ENCODE assay signal across 17 cellular contexts in the genomic region with DNA sequence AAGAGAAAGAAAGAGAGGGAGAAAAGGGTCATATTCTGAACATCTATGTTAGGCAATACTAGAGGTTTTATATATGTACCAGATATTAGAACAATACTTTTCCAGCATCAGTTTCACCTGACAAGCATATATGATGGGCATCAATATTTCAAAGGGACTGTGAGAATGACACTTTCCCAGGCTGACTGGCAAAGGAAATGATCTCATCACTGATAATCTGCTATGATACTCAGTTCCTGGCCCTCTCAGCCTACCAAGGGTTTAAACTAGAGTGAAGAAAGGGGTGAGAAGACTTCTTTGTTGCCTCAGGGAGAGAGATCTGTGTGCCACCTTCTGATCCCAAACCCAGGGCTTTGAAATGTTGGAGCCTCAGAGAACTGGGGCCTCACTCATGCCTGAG.
A peak's percentile ranks its signal among the peaks of the same experiment; 100 is the strongest.
DNase-seq lines count a peak whose midpoint lies in the region; ATAC-seq and TF ChIP-seq lines count a peak whose summit lies in the region.
"Had no signal": no experiment of that assay in that cellular context is flagged by ENCODE, and none has a peak within 500 bp of the region (broad histone marks: within the 10 kb centered on the region; RNA-seq: fewer than 3 reads in every experiment).

No MANE protein-coding gene starts in this region.

- no peaks in the 10 kb centered on the region for H3K27me3 ChIP-seq in osteoblast (ENCODE audit: insufficient read depth, low read length)
- H3K27me3 ChIP-seq in CD8-positive, alpha-beta memory T cell (ENCODE audit: insufficient read depth, low read length, poor library complexity, severe bottlenecking), result no peaks in the 10 kb centered on the region

- no peaks in the 10 kb centered on the region for H3K4me1 ChIP-seq in osteoblast (ENCODE audit: insufficient read depth, low read length)
- no peaks in the 10 kb centered on the region for H3K4me1 ChIP-seq in CD8-positive, alpha-beta memory T cell (ENCODE audit: insufficient read depth, low read length)
- H3K4me1 ChIP-seq: HAP-1 had no signal

- H3K27ac ChIP-seq in osteoblast (ENCODE audit: low read depth, low read length), result no peak overlapping the region
- no peak overlapping the region for H3K27ac ChIP-seq in CD8-positive, alpha-beta memory T cell (ENCODE audit: low read depth, low read length)
- H3K27ac ChIP-seq: 22Rv1, C4-2B, GM23248 had no signal

- peaks cover 2% of the 10 kb centered on the region for H3K4me1 Mint-ChIP-seq in activated CD4-positive, alpha-beta T cell treated with anti-CD3 and anti-CD28 coated beads for 36 hours
- no peaks in the 10 kb centered on the region for H3K4me1 Mint-ChIP-seq in activated T-helper 17 cell treated with anti-CD3 and anti-CD28 coated beads, Interleukin-2, amount 50 U/mL, for 72 hours
- H3K4me1 Mint-ChIP-seq in CD8-positive, alpha-beta memory T cell, result no peaks in the 10 kb centered on the region
- H3K4me1 Mint-ChIP-seq in activated CD8-positive, alpha-beta memory T cell treated with anti-CD3 and anti-CD28 coated beads, Interleukin-2, amount 10 ng/mL, durations not matched to agents 7 days and 5 days, result no peaks in the 10 kb centered on the region
- H3K4me1 Mint-ChIP-seq: CD4-positive, alpha-beta memory T cell had no signal

- H3K27me3 Mint-ChIP-seq in activated CD4-positive, alpha-beta T cell treated with anti-CD3 and anti-CD28 coated beads for 36 hours, result peaks cover 5% of the 10 kb centered on the region
- peaks cover 11% of the 10 kb centered on the region for H3K27me3 Mint-ChIP-seq in activated T-helper 17 cell treated with anti-CD3 and anti-CD28 coated beads, Interleukin-2, amount 50 U/mL, for 72 hours
- H3K27me3 Mint-ChIP-seq in CD8-positive, alpha-beta memory T cell, result peaks cover 10 to 16% of the 10 kb centered on the region in 2 donors
- peaks cover 9% of the 10 kb centered on the region for H3K27me3 Mint-ChIP-seq in activated CD8-positive, alpha-beta memory T cell treated with anti-CD3 and anti-CD28 coated beads, Interleukin-2, amount 10 ng/mL, durations not matched to agents 7 days and 5 days

- H3K4me2 ChIP-seq in osteoblast (ENCODE audit: insufficient read depth, low read length), result no peak overlapping the region
- H3K4me2 ChIP-seq: A549 had no signal

- no peaks in the 10 kb centered on the region for H3K79me2 ChIP-seq in osteoblast (ENCODE audit: insufficient read depth, low read length)

- TF ChIP-seq CTCF in osteoblast (IDR thresholded peaks at IDR 0.05; ENCODE audit: extremely low read depth, low read depth, low read length), result no peak

- no peak overlapping the region for H3K4me3 ChIP-seq in osteoblast (ENCODE audit: insufficient read depth, low read length)
- H3K4me3 ChIP-seq in CD8-positive, alpha-beta memory T cell (ENCODE audit: low read length), result no peak overlapping the region
- H3K4me3 ChIP-seq: A549, GM23248, HAP-1 had no signal

- H3K9me3 ChIP-seq in osteoblast (ENCODE audit: low read depth, low read length), result no peaks in the 10 kb centered on the region
- no peaks in the 10 kb centered on the region for H3K9me3 ChIP-seq in CD8-positive, alpha-beta memory T cell (ENCODE audit: low read length)
- H3K9me3 ChIP-seq: HAP-1 had no signal

- CTCF ChIA-PET in activated CD4-positive, alpha-beta T cell treated with anti-CD3 and anti-CD28 coated beads for 36 hours (lab: Charles Lee), result no interaction called here
- CTCF ChIA-PET in CD8-positive, alpha-beta memory T cell (lab: Charles Lee), result interaction anchor here (1.9 kb wide), 1 partner anchor 19 kb away, joined by 6 read pairs; no protein-coding TSS in a partner anchor
- CTCF ChIA-PET in activated CD8-positive, alpha-beta memory T cell treated with anti-CD3 and anti-CD28 coated beads, Interleukin-2, amount 10 ng/mL, durations not matched to agents 7 days and 5 days (lab: Charles Lee), result interaction anchor here (1.1 kb wide), 1 partner anchor 339 kb away, joined by 3 read pairs; no protein-coding TSS in a partner anchor

- no peaks in the 10 kb centered on the region for H3K36me3 ChIP-seq in osteoblast (ENCODE audit: insufficient read depth, low read length)
- H3K36me3 ChIP-seq in CD8-positive, alpha-beta memory T cell (ENCODE audit: insufficient read depth, low read length), result no peaks in the 10 kb centered on the region
- H3K36me3 ChIP-seq: HAP-1 had no signal

- no peaks in the 10 kb centered on the region for H3K9me3 Mint-ChIP-seq in activated CD4-positive, alpha-beta T cell treated with anti-CD3 and anti-CD28 coated beads for 36 hours (ENCODE audit: low read depth)
- H3K9me3 Mint-ChIP-seq in activated naive CD4-positive, alpha-beta T cell treated with anti-CD3 and anti-CD28 coated beads, Interleukin-2, amount 50 U/mL, for 72 hours, result peaks cover 0 to 6% of the 10 kb centered on the region in 2 donors
- H3K9me3 Mint-ChIP-seq in activated T-helper 17 cell treated with anti-CD3 and anti-CD28 coated beads, Interleukin-2, amount 50 U/mL, for 72 hours, result peaks cover 5% of the 10 kb centered on the region
- peaks cover 0 to 2% (median 0%) of the 10 kb centered on the region in 5 donors for H3K9me3 Mint-ChIP-seq in CD8-positive, alpha-beta memory T cell
- H3K9me3 Mint-ChIP-seq in activated CD8-positive, alpha-beta memory T cell treated with anti-CD3 and anti-CD28 coated beads, Interleukin-2, amount 10 ng/mL, durations not matched to agents 7 days and 5 days (ENCODE audit: low read depth), result peaks cover 3% of the 10 kb centered on the region

- H3K4me3 Mint-ChIP-seq in activated CD4-positive, alpha-beta T cell treated with anti-CD3 and anti-CD28 coated beads for 36 hours, result no peak overlapping the region
- H3K4me3 Mint-ChIP-seq in activated T-helper 17 cell treated with anti-CD3 and anti-CD28 coated beads, Interleukin-2, amount 50 U/mL, for 72 hours, result no peak overlapping the region
- no peak overlapping the region for H3K4me3 Mint-ChIP-seq in CD8-positive, alpha-beta memory T cell
- no peak overlapping the region for H3K4me3 Mint-ChIP-seq in activated CD8-positive, alpha-beta memory T cell treated with anti-CD3 and anti-CD28 coated beads, Interleukin-2, amount 10 ng/mL, durations not matched to agents 7 days and 5 days
- H3K4me3 Mint-ChIP-seq: CD4-positive, alpha-beta memory T cell had no signal

- POLR2A ChIA-PET in activated CD4-positive, alpha-beta T cell treated with anti-CD3 and anti-CD28 coated beads for 36 hours (lab: Charles Lee), result no interaction called here
- POLR2A ChIA-PET in CD8-positive, alpha-beta memory T cell (lab: Charles Lee), result no interaction called here

- intact Hi-C loops in activated CD4-positive, alpha-beta T cell treated with anti-CD3 and anti-CD28 coated beads for 36 hours (cut with DNase I, micrococcal nuclease), result no loop called here

- peak; percentile 60 for ATAC-seq in activated CD4-positive, alpha-beta T cell treated with anti-CD3 and anti-CD28 coated beads for 36 hours
- ATAC-seq in activated naive CD4-positive, alpha-beta T cell treated with anti-CD3 and anti-CD28 coated beads, Interleukin-2, amount 50 U/mL, for 72 hours, result peak; percentile 41 to 68
- peak; percentile 45 for ATAC-seq in activated T-helper 17 cell treated with anti-CD3 and anti-CD28 coated beads, Interleukin-2, amount 50 U/mL, for 72 hours (replicated peaks)
- no peak for ATAC-seq in activated CD8-positive, alpha-beta memory T cell treated with anti-CD3 and anti-CD28 coated beads, Interleukin-2, amount 10 ng/mL, durations not matched to agents 7 days and 5 days
- ATAC-seq: A549 had no signal

- H4K20me1 ChIP-seq in osteoblast (ENCODE audit: insufficient read depth, low read length), result no peaks in the 10 kb centered on the region

- DNase-seq in activated CD4-positive, alpha-beta T cell treated with anti-CD3 and anti-CD28 coated beads for 36 hours, result no peak
- DNase-seq in activated CD4-positive, alpha-beta T cell treated with anti-CD3 and anti-CD28 coated beads, Interleukin-2, amount 50 U/mL, for 48 hours, result no peak
- DNase-seq in activated naive CD4-positive, alpha-beta T cell treated with anti-CD3 and anti-CD28 coated beads, Interleukin-2, amount 50 U/mL, for 72 hours (ENCODE audit: low spot score in 2 of 2), result no peak
- DNase-seq in activated naive CD4-positive, alpha-beta T cell treated with anti-CD3 and anti-CD28 coated beads, Interleukin-2, amount 50 U/mL, for 16 hours, result no peak
- DNase-seq in osteoblast (ENCODE audit: insufficient read length, low spot score, missing footprints), result no peak
- no peak for DNase-seq in CD8-positive, alpha-beta memory T cell
- no peak for DNase-seq in activated CD8-positive, alpha-beta memory T cell treated with anti-CD3 and anti-CD28 coated beads, Interleukin-2, amount 10 ng/mL, durations not matched to agents 7 days and 5 days
- DNase-seq: AML-193; Calu3; CD4-positive, alpha-beta memory T cell; DMS79 treated with DMSO at 0.1 percent for 48 hours; GM23248 had no signal

- H3K27ac Mint-ChIP-seq in activated CD4-positive, alpha-beta T cell treated with anti-CD3 and anti-CD28 coated beads for 36 hours, result no peak overlapping the region
- H3K27ac Mint-ChIP-seq in activated naive CD4-positive, alpha-beta T cell treated with anti-CD3 and anti-CD28 coated beads, Interleukin-2, amount 50 U/mL, for 72 hours, result no peak overlapping the region
- no peak overlapping the region for H3K27ac Mint-ChIP-seq in activated T-helper 17 cell treated with anti-CD3 and anti-CD28 coated beads, Interleukin-2, amount 50 U/mL, for 72 hours
- H3K27ac Mint-ChIP-seq in CD8-positive, alpha-beta memory T cell, result peak overlapping the region in 1 of 8 donors; percentile 29
- no peak overlapping the region for H3K27ac Mint-ChIP-seq in activated CD8-positive, alpha-beta memory T cell treated with anti-CD3 and anti-CD28 coated beads, Interleukin-2, amount 10 ng/mL, durations not matched to agents 7 days and 5 days
- H3K27ac Mint-ChIP-seq: CD4-positive, alpha-beta memory T cell had no signal

- no peaks in the 10 kb centered on the region for H3K36me3 Mint-ChIP-seq in activated CD4-positive, alpha-beta T cell treated with anti-CD3 and anti-CD28 coated beads for 36 hours (ENCODE audit: low read depth)
- no peaks in the 10 kb centered on the region for H3K36me3 Mint-ChIP-seq in activated naive CD4-positive, alpha-beta T cell treated with anti-CD3 and anti-CD28 coated beads, Interleukin-2, amount 50 U/mL, for 72 hours
- H3K36me3 Mint-ChIP-seq in activated T-helper 17 cell treated with anti-CD3 and anti-CD28 coated beads, Interleukin-2, amount 50 U/mL, for 72 hours (ENCODE audit: low read depth), result no peaks in the 10 kb centered on the region
- no peaks in the 10 kb centered on the region for H3K36me3 Mint-ChIP-seq in CD8-positive, alpha-beta memory T cell
- no peaks in the 10 kb centered on the region for H3K36me3 Mint-ChIP-seq in activated CD8-positive, alpha-beta memory T cell treated with anti-CD3 and anti-CD28 coated beads, Interleukin-2, amount 10 ng/mL, durations not matched to agents 7 days and 5 days
- H3K36me3 Mint-ChIP-seq: CD4-positive, alpha-beta memory T cell had no signal

- H2AFZ ChIP-seq in osteoblast (ENCODE audit: low read length), result peak overlapping the region; percentile 21
- H2AFZ ChIP-seq: GM23248 had no signal
